9 cellular contexts compared by ENCODE assay signal in the genomic region with DNA sequence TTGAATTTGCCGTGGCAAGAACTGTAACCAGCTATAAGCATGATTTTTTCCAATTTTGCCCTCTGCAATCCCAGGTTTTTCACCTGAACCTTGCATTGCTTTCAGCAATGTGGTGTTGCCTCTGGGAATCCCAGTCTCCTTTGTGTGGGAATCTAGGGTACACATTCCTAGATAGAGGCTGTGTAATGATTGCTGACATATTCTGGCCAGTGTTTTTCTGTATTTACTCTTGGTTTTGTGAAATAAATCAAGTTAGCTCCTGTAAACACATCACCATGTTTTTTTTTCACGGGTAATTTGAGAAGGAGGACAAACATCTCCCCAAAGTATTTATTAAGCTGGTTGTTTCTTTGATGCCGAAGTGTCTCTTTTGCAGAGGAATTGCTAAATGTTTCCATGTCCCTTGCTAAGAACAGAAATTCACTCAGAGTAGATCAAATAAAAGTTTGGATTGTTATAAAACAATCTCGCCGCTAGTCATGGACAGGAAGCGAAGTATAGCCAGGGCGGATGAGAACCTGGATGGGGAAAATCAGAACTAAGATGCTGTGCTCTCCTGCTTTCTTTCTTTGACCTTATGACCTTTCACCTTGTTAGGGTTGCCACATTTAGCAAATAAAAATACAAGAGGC. TPM values are rescaled to one million over a fixed set of nuclear protein-coding genes. Genes with fewer than 3 reads are reported as not detected.
A peak's percentile ranks its signal among the peaks of the same experiment; 100 is the strongest.
DNase-seq lines count a peak whose midpoint lies in the region; ATAC-seq and TF ChIP-seq lines count a peak whose summit lies in the region.
"Had no signal": no experiment of that assay in that cellular context is flagged by ENCODE, and none has a peak within 500 bp of the region (broad histone marks: within the 10 kb centered on the region; RNA-seq: fewer than 3 reads in every experiment).

No MANE protein-coding gene starts in this region.

- ATAC-seq in naive thymus-derived CD8-positive, alpha-beta T cell: no peak
- ATAC-seq in activated CD8-positive, alpha-beta T cell treated with anti-CD3 and anti-CD28 coated beads, Interleukin-2, amount 10 ng/mL, durations not matched to agents 7 days and 5 days: no peak

- no TSS peak for BruUV-seq in PC-9 (replicated peaks; lab: Mats Ljungman, UMichigan)

- H3K79me2 ChIP-seq in PC-9 (ENCODE audit: low read depth): no peaks in the 10 kb centered on the region

- H3K4me1 Mint-ChIP-seq in activated naive CD8-positive, alpha-beta T cell (ENCODE audit: low read depth): peaks cover 36% of the 10 kb centered on the region
- peaks cover 34% of the 10 kb centered on the region for H3K4me1 Mint-ChIP-seq in activated naive CD8-positive, alpha-beta T cell treated with anti-CD3 and anti-CD28 coated beads for 36 hours
- peaks cover 4 to 28% (median 20%) of the 10 kb centered on the region in 4 donors for H3K4me1 Mint-ChIP-seq in naive thymus-derived CD8-positive, alpha-beta T cell
- peaks cover 38% of the 10 kb centered on the region for H3K4me1 Mint-ChIP-seq in activated CD8-positive, alpha-beta T cell treated with anti-CD3 and anti-CD28 coated beads, Interleukin-2, amount 10 ng/mL, durations not matched to agents 7 days and 5 days (ENCODE audit: low read depth)

- peak overlapping the region; percentile 51 to 77 for H3K4me3 ChIP-seq in uterus
- no peak overlapping the region for H3K4me3 ChIP-seq in H7 (ENCODE audit: insufficient read depth, low read depth, low read length)
- H3K4me3 ChIP-seq in PC-9: no peak overlapping the region

- H4K20me1 ChIP-seq in PC-9 (ENCODE audit: insufficient read depth): no peaks in the 10 kb centered on the region

- intact Hi-C loops in uterus (cut with DNase I; ENCODE audit: low total_unique reads): no loop called here
- intact Hi-C loops in PC-9 (cut with micrococcal nuclease; ENCODE audit: unreplicated experiment): no loop called here

- H3K27ac ChIP-seq in uterus (peak overlapping the region; percentile 75 to 84), PC-9 (no peak overlapping the region)

- DNase-seq in activated naive CD8-positive, alpha-beta T cell treated with anti-CD3 and anti-CD28 coated beads for 36 hours: no peak
- peak; percentile 6 for DNase-seq in cerebellum (ENCODE audit: low spot score)
- no peak for DNase-seq in naive thymus-derived CD8-positive, alpha-beta T cell
- DNase-seq in uterus: no peak
- DNase-seq in activated CD8-positive, alpha-beta T cell treated with anti-CD3 and anti-CD28 coated beads, Interleukin-2, amount 10 ng/mL, durations not matched to agents 7 days and 5 days: no peak
- DNase-seq in H7: no peak
- DNase-seq in PC-9: no peak
- DNase-seq: BE2C had no signal

- peak overlapping the region; percentile 83 for H3K4me3 Mint-ChIP-seq in activated naive CD8-positive, alpha-beta T cell
- H3K4me3 Mint-ChIP-seq in activated naive CD8-positive, alpha-beta T cell treated with anti-CD3 and anti-CD28 coated beads for 36 hours: no peak overlapping the region
- peak overlapping the region; percentile 75 to 86 (median 80) for H3K4me3 Mint-ChIP-seq in naive thymus-derived CD8-positive, alpha-beta T cell
- H3K4me3 Mint-ChIP-seq in activated CD8-positive, alpha-beta T cell treated with anti-CD3 and anti-CD28 coated beads, Interleukin-2, amount 10 ng/mL, durations not matched to agents 7 days and 5 days: no peak overlapping the region

- H3K27me3 Mint-ChIP-seq in activated naive CD8-positive, alpha-beta T cell: no peaks in the 10 kb centered on the region
- peaks cover 9% of the 10 kb centered on the region for H3K27me3 Mint-ChIP-seq in activated naive CD8-positive, alpha-beta T cell treated with anti-CD3 and anti-CD28 coated beads for 36 hours
- peaks cover 0 to 4% (median 0%) of the 10 kb centered on the region in 5 donors for H3K27me3 Mint-ChIP-seq in naive thymus-derived CD8-positive, alpha-beta T cell
- peaks cover 11% of the 10 kb centered on the region for H3K27me3 Mint-ChIP-seq in activated CD8-positive, alpha-beta T cell treated with anti-CD3 and anti-CD28 coated beads, Interleukin-2, amount 10 ng/mL, durations not matched to agents 7 days and 5 days (ENCODE audit: low read depth)

- no peaks in the 10 kb centered on the region for H3K36me3 ChIP-seq in uterus
- no peaks in the 10 kb centered on the region for H3K36me3 ChIP-seq in H7 (replicated peaks; ENCODE audit: control insufficient read depth, insufficient read depth, low read length)
- H3K36me3 ChIP-seq in PC-9 (ENCODE audit: low read depth): no peaks in the 10 kb centered on the region
- H3K36me3 ChIP-seq: BE2C had no signal

- no peaks in the 10 kb centered on the region for H3F3A ChIP-seq in PC-9 (ENCODE audit: insufficient read depth, low read depth)

- no peak overlapping the region for H3K27ac Mint-ChIP-seq in activated naive CD8-positive, alpha-beta T cell
- no peak overlapping the region for H3K27ac Mint-ChIP-seq in activated naive CD8-positive, alpha-beta T cell treated with anti-CD3 and anti-CD28 coated beads for 36 hours
- peak overlapping the region in 5 of 10 donors; percentile 6 to 77 (median 47) for H3K27ac Mint-ChIP-seq in naive thymus-derived CD8-positive, alpha-beta T cell
- no peak overlapping the region for H3K27ac Mint-ChIP-seq in activated CD8-positive, alpha-beta T cell treated with anti-CD3 and anti-CD28 coated beads, Interleukin-2, amount 10 ng/mL, durations not matched to agents 7 days and 5 days

- H3K27me3 ChIP-seq in uterus (no peaks in the 10 kb centered on the region), H7 (ENCODE audit: control insufficient read depth, insufficient read depth, low read length) (peaks cover 14% of the 10 kb centered on the region), PC-9 (ENCODE audit: insufficient read depth, low read depth) (no peaks in the 10 kb centered on the region)
- H3K27me3 ChIP-seq: BE2C had no signal

- H3K4me1 ChIP-seq in uterus: no peaks in the 10 kb centered on the region
- H3K4me1 ChIP-seq in PC-9 (replicated peaks; ENCODE audit: insufficient read depth): no peaks in the 10 kb centered on the region

- H3K9me3 Mint-ChIP-seq in activated naive CD8-positive, alpha-beta T cell (ENCODE audit: low read depth): no peaks in the 10 kb centered on the region
- H3K9me3 Mint-ChIP-seq in activated naive CD8-positive, alpha-beta T cell treated with anti-CD3 and anti-CD28 coated beads for 36 hours: peaks cover 12% of the 10 kb centered on the region
- peaks cover 0 to 3% (median 0%) of the 10 kb centered on the region in 9 donors for H3K9me3 Mint-ChIP-seq in naive thymus-derived CD8-positive, alpha-beta T cell
- no peaks in the 10 kb centered on the region for H3K9me3 Mint-ChIP-seq in activated CD8-positive, alpha-beta T cell treated with anti-CD3 and anti-CD28 coated beads, Interleukin-2, amount 10 ng/mL, durations not matched to agents 7 days and 5 days (ENCODE audit: insufficient read depth)

- H3K9me3 ChIP-seq in uterus (no peaks in the 10 kb centered on the region), PC-9 (ENCODE audit: insufficient read depth, low read depth) (0 out of 2 replicates have a peak, but pooled peaks cover 4% of the 10 kb centered on the region)
- H3K9me3 ChIP-seq: BE2C had no signal

- H3K4me2 ChIP-seq in PC-9: no peak overlapping the region

- H3K36me3 Mint-ChIP-seq in activated naive CD8-positive, alpha-beta T cell: no peaks in the 10 kb centered on the region
- peaks cover 13% of the 10 kb centered on the region for H3K36me3 Mint-ChIP-seq in activated naive CD8-positive, alpha-beta T cell treated with anti-CD3 and anti-CD28 coated beads for 36 hours
- no peaks in the 10 kb centered on the region for H3K36me3 Mint-ChIP-seq in naive thymus-derived CD8-positive, alpha-beta T cell
- peaks cover 8% of the 10 kb centered on the region for H3K36me3 Mint-ChIP-seq in activated CD8-positive, alpha-beta T cell treated with anti-CD3 and anti-CD28 coated beads, Interleukin-2, amount 10 ng/mL, durations not matched to agents 7 days and 5 days (ENCODE audit: low read depth)

- POLR2A ChIA-PET in naive thymus-derived CD8-positive, alpha-beta T cell (lab: Charles Lee): no interaction called here
- POLR2A ChIA-PET in activated CD8-positive, alpha-beta T cell treated with anti-CD3 and anti-CD28 coated beads, Interleukin-2, amount 10 ng/mL, durations not matched to agents 7 days and 5 days (lab: Charles Lee): no interaction called here
- POLR2A ChIA-PET in PC-9 (lab: Charles Lee; ENCODE audit: unreplicated experiment): interaction anchor here (0.6 kb wide), 1 partner anchor 170 kb away, joined by 3 read pairs; no protein-coding TSS in a partner anchor

- TF ChIP-seq CTCF in uterus (IDR thresholded peaks at IDR 0.05) (no peak), PC-9 (conservative IDR thresholded peaks at IDR 0.05) (no peak)

- no peaks in the 10 kb centered on the region for H3K9me2 ChIP-seq in PC-9 (ENCODE audit: insufficient read depth)

- H2AFZ ChIP-seq in PC-9: no peak overlapping the region

- TF ChIP-seq POLR2A in uterus (IDR thresholded peaks at IDR 0.05): no peak

- CTCF ChIA-PET in activated CD8-positive, alpha-beta T cell treated with anti-CD3 and anti-CD28 coated beads, Interleukin-2, amount 10 ng/mL, durations not matched to agents 7 days and 5 days (lab: Charles Lee): interaction anchor here (0.6 to 1.1 kb wide), 2 partner anchors 13 to 67 kb away, joined by 3 read pairs; no protein-coding TSS in a partner anchor
- CTCF ChIA-PET in PC-9 (lab: Charles Lee): no interaction called here

RNA-seq across cellular contexts. Expression of a gene that starts 1.2 kb away (rescaled TPM):
- under 1 TPM; 0.28 to 0.47 TPM for total RNA-seq in activated naive CD8-positive, alpha-beta T cell treated with anti-CD3 and anti-CD28 coated beads for 36 hours
- 13.3 TPM for total RNA-seq in cerebellum
- under 1 TPM in 1 of 2 experiments, not detected in 1; 0.25 TPM for total RNA-seq in naive thymus-derived CD8-positive, alpha-beta T cell
- not detected for polyA plus RNA-seq in naive thymus-derived CD8-positive, alpha-beta T cell
- 10 to 100 TPM in 3 of 4 donors, 1 to 10 TPM in 1; 9.1 to 58.4 (median 28.5) TPM for total RNA-seq in uterus
- total RNA-seq in activated CD8-positive, alpha-beta T cell treated with anti-CD3 and anti-CD28 coated beads, Interleukin-2, amount 10 ng/mL, durations not matched to agents 7 days and 5 days: not detected
- total RNA-seq in H7 (2014; rRNA removed; shearing (Covaris generic)): 0.37 and 1.8 TPM in 2 replicates
- total RNA-seq in PC-9 (2021): 0.48 and 1.2 TPM in 2 replicates

RNA-seq across cellular contexts. Expression of a gene that starts 26.8 kb away (rescaled TPM):
- total RNA-seq in activated naive CD8-positive, alpha-beta T cell treated with anti-CD3 and anti-CD28 coated beads for 36 hours: 10 to 100 TPM; 79.5 to 85.9 TPM
- total RNA-seq in cerebellum: 18.9 TPM
- 10 to 100 TPM; 28.8 to 30.6 TPM for total RNA-seq in naive thymus-derived CD8-positive, alpha-beta T cell
- 10 to 100 TPM; 53.2 to 57.6 (median 56.4) TPM for polyA plus RNA-seq in naive thymus-derived CD8-positive, alpha-beta T cell
- 10 to 100 TPM in 2 of 4 donors, 1 to 10 TPM in 2; 3.1 to 56.5 (median 23.1) TPM for total RNA-seq in uterus
- total RNA-seq in activated CD8-positive, alpha-beta T cell treated with anti-CD3 and anti-CD28 coated beads, Interleukin-2, amount 10 ng/mL, durations not matched to agents 7 days and 5 days: 10 to 100 TPM; 62.0 to 71.5 TPM
- total RNA-seq in H7 (2014; rRNA removed; shearing (Covaris generic)): 38.5 and 41.6 TPM in 2 replicates
- total RNA-seq in PC-9 (2021): 57.6 and 61.4 TPM in 2 replicates

RNA-seq across cellular contexts. Expression of a gene that starts 43.6 kb away (rescaled TPM):
- total RNA-seq in activated naive CD8-positive, alpha-beta T cell treated with anti-CD3 and anti-CD28 coated beads for 36 hours: 1 to 10 TPM; 1.6 to 2.0 TPM
- total RNA-seq in cerebellum: 1.7 TPM
- 1 to 10 TPM; 4.6 to 8.4 TPM for total RNA-seq in naive thymus-derived CD8-positive, alpha-beta T cell
- 1 to 10 TPM; 1.1 to 2.6 (median 1.4) TPM for polyA plus RNA-seq in naive thymus-derived CD8-positive, alpha-beta T cell
- total RNA-seq in uterus: 10 to 100 TPM in 1 of 4 donors, 1 to 10 TPM in 3; 4.9 to 35.3 (median 7.9) TPM
- total RNA-seq in activated CD8-positive, alpha-beta T cell treated with anti-CD3 and anti-CD28 coated beads, Interleukin-2, amount 10 ng/mL, durations not matched to agents 7 days and 5 days: 1 to 10 TPM; 3.3 to 4.8 TPM
- 0.59 TPM in 1 of 2 replicates, not detected in the other for total RNA-seq in H7 (2014; rRNA removed; shearing (Covaris generic))
- 3.0 and 3.5 TPM in 2 replicates for total RNA-seq in PC-9 (2021)

Comparison
In these comparisons a context has a peak if more than half of its experiments do, and no peak if none do; other contexts are left out.
1. H3K4me3 Mint-ChIP-seq: peak in activated naive CD8-positive, alpha-beta T cell (single experiment) and naive thymus-derived CD8-positive, alpha-beta T cell (10 of 10); none in activated naive CD8-positive, alpha-beta T cell treated with anti-CD3 and anti-CD28 coated beads for 36 hours (single experiment) and activated CD8-positive, alpha-beta T cell treated with anti-CD3 and anti-CD28 coated beads, Interleukin-2, amount 10 ng/mL, durations not matched to agents 7 days and 5 days (single experiment).
2. H3K4me3 ChIP-seq: peak in uterus (2 of 2); none in H7 (single experiment) and PC-9 (single experiment).